In the genomic region with DNA sequence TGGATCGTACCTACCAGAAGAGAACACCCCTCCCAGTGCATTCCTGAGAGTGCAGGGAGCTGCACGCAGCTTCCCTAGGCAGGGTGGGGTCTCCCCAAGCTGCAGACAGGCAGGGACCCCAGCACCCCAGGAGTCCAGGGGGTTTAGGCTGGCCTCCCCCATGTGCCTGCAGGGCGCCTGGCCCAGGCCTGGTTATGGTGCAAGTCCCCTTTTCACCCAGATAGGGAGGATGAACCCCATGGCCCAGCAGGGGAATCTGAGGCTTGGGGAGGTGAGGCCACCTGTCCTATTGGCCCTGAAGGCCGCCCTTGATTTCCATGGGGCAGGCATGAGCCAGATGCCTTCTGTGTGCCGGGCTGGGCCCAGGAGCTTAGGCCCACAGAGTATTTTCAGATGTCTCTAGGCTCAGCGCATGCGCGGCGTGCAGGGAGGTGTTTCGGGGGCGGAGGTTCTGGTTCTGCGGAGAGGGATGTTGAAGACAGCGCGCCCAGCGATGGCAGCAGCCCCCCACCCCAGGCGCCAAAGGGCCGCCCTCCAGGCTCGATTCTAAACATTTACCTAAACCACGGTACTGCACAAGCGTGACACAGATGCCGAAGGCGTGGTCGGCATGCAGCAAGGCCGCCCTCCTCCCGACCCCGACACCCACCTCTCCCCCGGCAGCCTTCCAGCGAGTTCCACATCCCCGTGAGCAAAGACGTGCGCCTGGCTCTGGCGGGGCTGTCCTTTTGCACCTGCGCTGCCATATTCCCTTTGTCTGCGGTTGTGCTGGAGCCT, we compare ENCODE assay signal across 22 cellular contexts. TPM values are rescaled to one million over a fixed set of nuclear protein-coding genes. Genes with fewer than 3 reads are reported as not detected.
DNase-seq lines count a peak whose midpoint lies in the region; ATAC-seq, FAIRE-seq and TF ChIP-seq lines count a peak whose summit lies in the region.
"Had no signal": no experiment of that assay in that cellular context is flagged by ENCODE, and none has a peak within 500 bp of the region (broad histone marks: within the 10 kb centered on the region; RNA-seq: fewer than 3 reads in every experiment).

No MANE protein-coding gene starts in this region.

- CTCF ChIA-PET in activated CD4-positive, alpha-beta T cell treated with anti-CD3 and anti-CD28 coated beads for 36 hours (lab: Charles Lee): no interaction called here

- TF ChIP-seq CTCF in CD14-positive monocyte (IDR thresholded peaks at IDR 0.05): no peak

- H3K36me3 Mint-ChIP-seq in CD14-positive monocyte: no peaks in the 10 kb centered on the region
- H3K36me3 Mint-ChIP-seq in activated CD4-positive, alpha-beta T cell treated with anti-CD3 and anti-CD28 coated beads for 36 hours (ENCODE audit: low read depth): no peaks in the 10 kb centered on the region
- H3K36me3 Mint-ChIP-seq: CD4-positive, alpha-beta memory T cell; naive B cell; T-cell had no signal

- POLR2A ChIA-PET in activated CD4-positive, alpha-beta T cell treated with anti-CD3 and anti-CD28 coated beads for 36 hours (lab: Charles Lee): no interaction called here

- peaks cover 6 to 12% (median 8%) of the 10 kb centered on the region in 7 donors for H3K9me3 Mint-ChIP-seq in CD14-positive monocyte
- H3K9me3 Mint-ChIP-seq in activated CD4-positive, alpha-beta T cell treated with anti-CD3 and anti-CD28 coated beads for 36 hours (ENCODE audit: low read depth): no peaks in the 10 kb centered on the region
- H3K9me3 Mint-ChIP-seq: T-cell had no signal

- ATAC-seq in HG02759 (IDR thresholded peaks at IDR 0.05; ENCODE audit: unreplicated experiment): no peak
- ATAC-seq in activated CD4-positive, alpha-beta T cell treated with anti-CD3 and anti-CD28 coated beads for 36 hours: no peak
- ATAC-seq: right lobe of liver; stimulated activated naive CD8-positive, alpha-beta T cell treated with anti-CD3 and anti-CD28 coated beads, Interleukin-15, Interleukin-2, amounts not matched to agents 100 U/mL and 50 U/mL, for 24 hours; T-cell had no signal

- no peak for FAIRE-seq in frontal cortex (lab: Jason Lieb, UNC)
- FAIRE-seq: GM19239 had no signal

- DNase-seq in Ammon's horn (ENCODE audit: low spot score): peak; percentile 22
- peak; percentile 42 for DNase-seq in CD14-positive monocyte (ENCODE audit: low spot score)
- DNase-seq in cardiac septum (ENCODE audit: low spot score): peak; percentile 70
- DNase-seq in posterior vena cava (ENCODE audit: low spot score): peak; percentile 80
- DNase-seq in activated CD4-positive, alpha-beta T cell treated with anti-CD3 and anti-CD28 coated beads for 36 hours: no peak
- no peak for DNase-seq in frontal cortex (ENCODE audit: low spot score in 2 of 2)
- DNase-seq: activated CD4-positive, alpha-beta memory T cell treated with anti-CD3 and anti-CD28 coated beads, Interleukin-2, amount 10 ng/mL, durations not matched to agents 7 days and 5 days; CD4-positive, alpha-beta memory T cell; central memory CD4-positive, alpha-beta T cell; naive B cell; stimulated activated naive CD8-positive, alpha-beta T cell treated with anti-CD3 and anti-CD28 coated beads, Interleukin-15, Interleukin-2, amounts not matched to agents 100 U/mL and 50 U/mL, for 24 hours had no signal

- no peak overlapping the region for H3K27ac Mint-ChIP-seq in CD14-positive monocyte
- H3K27ac Mint-ChIP-seq in activated CD4-positive, alpha-beta T cell treated with anti-CD3 and anti-CD28 coated beads for 36 hours: no peak overlapping the region
- H3K27ac Mint-ChIP-seq: activated CD4-positive, alpha-beta memory T cell treated with anti-CD3 and anti-CD28 coated beads, Interleukin-2, amount 10 ng/mL, durations not matched to agents 7 days and 5 days; naive B cell; T-cell had no signal

- no peak overlapping the region for H3K4me3 Mint-ChIP-seq in CD14-positive monocyte
- H3K4me3 Mint-ChIP-seq in activated CD4-positive, alpha-beta T cell treated with anti-CD3 and anti-CD28 coated beads for 36 hours: no peak overlapping the region
- H3K4me3 Mint-ChIP-seq: activated CD4-positive, alpha-beta memory T cell treated with anti-CD3 and anti-CD28 coated beads, Interleukin-2, amount 10 ng/mL, durations not matched to agents 7 days and 5 days; CD4-positive, alpha-beta memory T cell; naive B cell; T-cell had no signal

- peaks cover 3% of the 10 kb centered on the region for H3K4me1 Mint-ChIP-seq in CD14-positive monocyte
- H3K4me1 Mint-ChIP-seq in activated CD4-positive, alpha-beta T cell treated with anti-CD3 and anti-CD28 coated beads for 36 hours: no peaks in the 10 kb centered on the region

- intact Hi-C loops in CD14-positive monocyte (cut with micrococcal nuclease): no loop called here
- intact Hi-C loops in cardiac septum (cut with DNase I): no loop called here
- intact Hi-C loops in posterior vena cava (cut with DNase I): no loop called here
- intact Hi-C loops in activated CD4-positive, alpha-beta T cell treated with anti-CD3 and anti-CD28 coated beads for 36 hours (cut with DNase I, micrococcal nuclease): no loop called here

- H3K27me3 Mint-ChIP-seq in CD14-positive monocyte (ENCODE audit: low read depth in 3 of 3): peaks cover 3 to 12% (median 11%) of the 10 kb centered on the region in 3 donors
- H3K27me3 Mint-ChIP-seq in activated CD4-positive, alpha-beta T cell treated with anti-CD3 and anti-CD28 coated beads for 36 hours: peaks cover 6% of the 10 kb centered on the region

RNA-seq across cellular contexts. Expression of gene COL20A1, which starts 29.3 kb away (rescaled TPM):
- not detected for polyA plus RNA-seq in CD14-positive monocyte
- total RNA-seq in cardiac septum: 0.22 TPM
- total RNA-seq in posterior vena cava: under 1 TPM in 1 of 2 donors, not detected in 1; 0.14 TPM
- total RNA-seq in activated CD4-positive, alpha-beta T cell treated with anti-CD3 and anti-CD28 coated beads for 36 hours: under 1 TPM; 0.04 to 0.09 TPM
- 4.1 TPM for total RNA-seq in frontal cortex
- total RNA-seq: activated CD4-positive, alpha-beta memory T cell treated with anti-CD3 and anti-CD28 coated beads, Interleukin-2, amount 10 ng/mL, durations not matched to agents 7 days and 5 days; dermis microvascular lymphatic vessel endothelial cell; M059J; osteoblast; Peyer's patch; right lobe of liver; SJSA1 had no signal
- polyA plus RNA-seq: CD4-positive, alpha-beta memory T cell; heart right ventricle had no signal

RNA-seq across cellular contexts. Expression of gene CHRNA4, which starts 38.8 kb away (rescaled TPM):
- not detected for polyA plus RNA-seq in CD14-positive monocyte
- 0.16 TPM for total RNA-seq in cardiac septum
- not detected for total RNA-seq in posterior vena cava
- not detected for total RNA-seq in activated CD4-positive, alpha-beta T cell treated with anti-CD3 and anti-CD28 coated beads for 36 hours
- 6.9 TPM for total RNA-seq in frontal cortex
- total RNA-seq: activated CD4-positive, alpha-beta memory T cell treated with anti-CD3 and anti-CD28 coated beads, Interleukin-2, amount 10 ng/mL, durations not matched to agents 7 days and 5 days; CD4-positive, alpha-beta memory T cell; M059J; NCI-H460; osteoblast; Peyer's patch; SJSA1; T-cell had no signal
- polyA plus RNA-seq: CD4-positive, alpha-beta memory T cell had no signal

RNA-seq across cellular contexts. Expression of gene ARFGAP1, which starts 49.7 kb away (rescaled TPM):
- 10 to 100 TPM; 11.2 to 14.1 TPM for polyA plus RNA-seq in CD14-positive monocyte
- total RNA-seq in cardiac septum: 49.5 TPM
- total RNA-seq in posterior vena cava: 10 to 100 TPM; 58.6 to 62.6 TPM
- total RNA-seq in activated CD4-positive, alpha-beta T cell treated with anti-CD3 and anti-CD28 coated beads for 36 hours: 10 to 100 TPM; 73.4 to 77.6 TPM
- total RNA-seq in frontal cortex: 25.3 TPM

Comparison
In these comparisons a context has a peak if more than half of its experiments do, and no peak if none do; other contexts are left out.
1. DNase-seq: peak in Ammon's horn (single experiment), CD14-positive monocyte (single experiment), cardiac septum (single experiment) and posterior vena cava (single experiment); none in activated CD4-positive, alpha-beta T cell treated with anti-CD3 and anti-CD28 coated beads for 36 hours (single experiment) and frontal cortex (0 of 2).